ENCODE assay signal across 20 cellular contexts in the genomic region with DNA sequence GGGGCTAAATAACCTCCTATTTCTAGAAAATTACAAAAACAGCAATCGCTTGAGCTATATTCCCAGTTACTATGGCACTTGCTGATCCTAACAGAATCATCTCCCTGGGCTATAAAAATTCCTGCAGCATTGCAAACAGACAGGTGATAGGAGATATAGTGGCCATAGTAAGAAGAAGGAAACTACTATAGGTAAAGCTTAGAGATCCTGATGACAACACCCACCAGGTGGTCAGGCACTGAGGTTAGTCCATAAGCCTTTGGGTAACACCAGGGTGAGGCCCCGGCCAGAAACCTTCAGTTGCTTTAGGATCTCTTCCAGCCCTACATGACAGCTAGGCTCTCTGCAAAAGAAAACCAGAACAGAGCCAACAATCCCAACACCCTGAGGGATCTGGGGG.
DNase-seq lines count a peak whose midpoint lies in the region; ATAC-seq and TF ChIP-seq lines count a peak whose summit lies in the region.
"Had no signal": no experiment of that assay in that cellular context is flagged by ENCODE, and none has a peak within 500 bp of the region (broad histone marks: within the 10 kb centered on the region; RNA-seq: fewer than 3 reads in every experiment).

No MANE protein-coding gene starts in this region.

- H3K9ac ChIP-seq in mammary epithelial cell (ENCODE audit: insufficient read depth, low read length), result no peak overlapping the region
- H3K9ac ChIP-seq: BLaER1 treated with 17β-estradiol and CSF1 and Interleukin-3, amounts not matched to agents 10 nM and 100 nM had no signal

- intact Hi-C loops in mammary epithelial cell (cut with micrococcal nuclease), result no loop called here
- intact Hi-C loops in mucosa of descending colon (cut with DNase I, micrococcal nuclease), result no loop called here
- intact Hi-C loops in activated CD4-positive, alpha-beta memory T cell treated with anti-CD3 and anti-CD28 coated beads for 36 hours (cut with micrococcal nuclease), result no loop called here

- CTCF ChIA-PET in activated CD4-positive, alpha-beta T cell treated with anti-CD3 and anti-CD28 coated beads, Interleukin-2, amount 10 ng/mL, durations not matched to agents 7 days and 5 days (lab: Charles Lee), result interaction anchor here (0.6 to 1.1 kb wide), 5 partner anchors 9 to 359 kb away, joined by 3 to 4 read pairs (median 3); no protein-coding TSS in a partner anchor
- CTCF ChIA-PET in mammary epithelial cell (lab: Charles Lee; ENCODE audit: low non-redundant PET), result no interaction called here
- CTCF ChIA-PET in activated CD4-positive, alpha-beta memory T cell treated with anti-CD3 and anti-CD28 coated beads for 36 hours (lab: Charles Lee), result no interaction called here

- no peaks in the 10 kb centered on the region for H3K79me2 ChIP-seq in mammary epithelial cell (ENCODE audit: insufficient read depth, low read length)

- dilution Hi-C loops in mammary epithelial cell (cut with HindIII; ENCODE audit: low sequenced_read_pairs), result no loop called here

- peak overlapping the region; percentile 9 for H3K27ac Mint-ChIP-seq in activated CD4-positive, alpha-beta T cell treated with anti-CD3 and anti-CD28 coated beads, Interleukin-2, amount 10 ng/mL, durations not matched to agents 7 days and 5 days
- peak overlapping the region; percentile 92 for H3K27ac Mint-ChIP-seq in type B pancreatic cell
- H3K27ac Mint-ChIP-seq in activated CD4-positive, alpha-beta memory T cell treated with anti-CD3 and anti-CD28 coated beads for 36 hours, result no peak overlapping the region

- H3K27me3 ChIP-seq in mammary epithelial cell (ENCODE audit: insufficient read depth, low read length) (no peaks in the 10 kb centered on the region), HAP-1 (ENCODE audit: low read depth) (no peaks in the 10 kb centered on the region)

- H3K4me1 ChIP-seq in mammary epithelial cell (ENCODE audit: insufficient read depth, low read length) (peaks cover 34% of the 10 kb centered on the region), mucosa of descending colon (ENCODE audit: low read depth) (no peaks in the 10 kb centered on the region), HAP-1 (peaks cover 9% of the 10 kb centered on the region)

- H3K9me3 ChIP-seq in mammary epithelial cell (replicated peaks; ENCODE audit: insufficient read depth, low read length), result peaks cover 3% of the 10 kb centered on the region
- H3K9me3 ChIP-seq in mucosa of descending colon, result no peaks in the 10 kb centered on the region
- H3K9me3 ChIP-seq in HAP-1, result no peaks in the 10 kb centered on the region

- no peak overlapping the region for H3K4me3 Mint-ChIP-seq in activated CD4-positive, alpha-beta T cell treated with anti-CD3 and anti-CD28 coated beads, Interleukin-2, amount 10 ng/mL, durations not matched to agents 7 days and 5 days
- H3K4me3 Mint-ChIP-seq in type B pancreatic cell, result no peak overlapping the region
- no peak overlapping the region for H3K4me3 Mint-ChIP-seq in activated CD4-positive, alpha-beta memory T cell treated with anti-CD3 and anti-CD28 coated beads for 36 hours
- H3K4me3 Mint-ChIP-seq: CD4-positive, alpha-beta memory T cell had no signal

- H3K27ac ChIP-seq in mammary epithelial cell (ENCODE audit: insufficient read depth, low read depth, low read length), result no peak overlapping the region

- ATAC-seq in mucosa of descending colon, result peak; percentile 82
- ATAC-seq: HCT116, PC-3 had no signal

- BruUV-seq in mammary epithelial cell (replicated peaks; lab: Mats Ljungman, UMichigan), result no TSS peak

- peaks cover 3% of the 10 kb centered on the region for H3K9me3 Mint-ChIP-seq in activated CD4-positive, alpha-beta T cell treated with anti-CD3 and anti-CD28 coated beads, Interleukin-2, amount 10 ng/mL, durations not matched to agents 7 days and 5 days
- peaks cover 9% of the 10 kb centered on the region for H3K9me3 Mint-ChIP-seq in type B pancreatic cell
- H3K9me3 Mint-ChIP-seq in activated CD4-positive, alpha-beta memory T cell treated with anti-CD3 and anti-CD28 coated beads for 36 hours, result no peaks in the 10 kb centered on the region

- POLR2A ChIA-PET in activated CD4-positive, alpha-beta T cell treated with anti-CD3 and anti-CD28 coated beads, Interleukin-2, amount 10 ng/mL, durations not matched to agents 7 days and 5 days (lab: Charles Lee), result no interaction called here
- POLR2A ChIA-PET in activated CD4-positive, alpha-beta memory T cell treated with anti-CD3 and anti-CD28 coated beads for 36 hours (lab: Charles Lee), result no interaction called here

- H3K4me1 Mint-ChIP-seq in activated CD4-positive, alpha-beta T cell treated with anti-CD3 and anti-CD28 coated beads, Interleukin-2, amount 10 ng/mL, durations not matched to agents 7 days and 5 days, result peaks cover 7% of the 10 kb centered on the region
- peaks cover 15% of the 10 kb centered on the region for H3K4me1 Mint-ChIP-seq in type B pancreatic cell (ENCODE audit: unreplicated experiment)
- H3K4me1 Mint-ChIP-seq in activated CD4-positive, alpha-beta memory T cell treated with anti-CD3 and anti-CD28 coated beads for 36 hours (ENCODE audit: low read depth), result no peaks in the 10 kb centered on the region

- no peaks in the 10 kb centered on the region for H4K20me1 ChIP-seq in mammary epithelial cell (ENCODE audit: insufficient read depth, low read length)
- H4K20me1 ChIP-seq: BLaER1 treated with 17β-estradiol and CSF1 and Interleukin-3, amounts not matched to agents 10 nM and 100 nM had no signal

- H3K4me3 ChIP-seq in mammary epithelial cell (replicated peaks in 1 of 3; ENCODE audit: insufficient read depth in 1 of 3, low read depth in 2 of 3, low read length in 3 of 3) (no peak overlapping the region), mucosa of descending colon (no peak overlapping the region), HAP-1 (no peak overlapping the region)
- H3K4me3 ChIP-seq: BLaER1 treated with 17β-estradiol and CSF1 and Interleukin-3, amounts not matched to agents 10 nM and 100 nM had no signal

- WGBS in mammary epithelial cell (ENCODE audit: low coverage, missing lambda C conversion rate), result 86% methylated on average over 2 of the region's 2 CpGs

- H3K36me3 ChIP-seq in mammary epithelial cell (ENCODE audit: insufficient read depth, low read length) (no peaks in the 10 kb centered on the region), mucosa of descending colon (ENCODE audit: low read depth) (no peaks in the 10 kb centered on the region), HAP-1 (replicated peaks) (no peaks in the 10 kb centered on the region)
- H3K36me3 ChIP-seq: BLaER1 treated with 17β-estradiol and CSF1 and Interleukin-3, amounts not matched to agents 10 nM and 100 nM had no signal

- TF ChIP-seq CTCF in mammary epithelial cell (conservative IDR thresholded peaks at IDR 0.05 in 1 of 2, IDR thresholded peaks at IDR 0.05 in 1 of 2; ENCODE audit: extremely low read depth in 1 of 2, insufficient read depth in 1 of 2, low read depth in 1 of 2, low read length in 2 of 2), result no peak
- no peak for TF ChIP-seq CTCF in mucosa of descending colon (IDR thresholded peaks at IDR 0.05)
- TF ChIP-seq CTCF in type B pancreatic cell (conservative IDR thresholded peaks at IDR 0.05), result no peak

- peaks cover 6% of the 10 kb centered on the region for H3K36me3 Mint-ChIP-seq in activated CD4-positive, alpha-beta T cell treated with anti-CD3 and anti-CD28 coated beads, Interleukin-2, amount 10 ng/mL, durations not matched to agents 7 days and 5 days (ENCODE audit: low read depth)
- no peaks in the 10 kb centered on the region for H3K36me3 Mint-ChIP-seq in type B pancreatic cell
- no peaks in the 10 kb centered on the region for H3K36me3 Mint-ChIP-seq in activated CD4-positive, alpha-beta memory T cell treated with anti-CD3 and anti-CD28 coated beads for 36 hours

- H2AFZ ChIP-seq in mammary epithelial cell (ENCODE audit: low read depth, low read length), result peak overlapping the region; percentile 55

- no peaks in the 10 kb centered on the region for H3K27me3 Mint-ChIP-seq in activated CD4-positive, alpha-beta T cell treated with anti-CD3 and anti-CD28 coated beads, Interleukin-2, amount 10 ng/mL, durations not matched to agents 7 days and 5 days
- H3K27me3 Mint-ChIP-seq in type B pancreatic cell, result no peaks in the 10 kb centered on the region
- H3K27me3 Mint-ChIP-seq in activated CD4-positive, alpha-beta memory T cell treated with anti-CD3 and anti-CD28 coated beads for 36 hours, result no peaks in the 10 kb centered on the region
- H3K27me3 Mint-ChIP-seq: CD4-positive, alpha-beta memory T cell had no signal

- DNase-seq in activated CD4-positive, alpha-beta T cell treated with anti-CD3 and anti-CD28 coated beads, Interleukin-2, amount 10 ng/mL, durations not matched to agents 7 days and 5 days, result no peak
- DNase-seq in activated CD4-positive, alpha-beta T cell treated with anti-CD3 and anti-CD28 coated beads, Interleukin-2, amount 50 U/mL, for 1 hour, result no peak
- no peak for DNase-seq in mammary epithelial cell
- DNase-seq in mucosa of descending colon, result no peak
- DNase-seq in type B pancreatic cell (ENCODE audit: extremely low spot score, unreplicated experiment), result no peak
- no peak for DNase-seq in HAP-1 (ENCODE audit: low spot score in 2 of 2)
- no peak for DNase-seq in activated CD4-positive, alpha-beta memory T cell treated with anti-CD3 and anti-CD28 coated beads for 36 hours
- DNase-seq in NCI-H1105 (lab: John Stamatoyannopoulos, UW), result no peak
- DNase-seq: 8988T; CD4-positive, alpha-beta memory T cell; GOT3; KG1; NCI-H1694; NCI-H2081; NCI-H2171; NCI-H524 treated with DMSO at 0.1 percent for 48 hours; PC-3; SHP77 had no signal

- no peak overlapping the region for H3K4me2 ChIP-seq in mammary epithelial cell (ENCODE audit: insufficient read depth, low read depth, low read length)

- in situ Hi-C loops in mammary epithelial cell (cut with MboI; ENCODE audit: low sequenced_read_pairs in 2 of 2) (no loop called here), HAP-1 (cut with MboI; ENCODE audit: low sequenced_read_pairs) (no loop called here)
